29 cellular contexts compared by ENCODE assay signal in genomic region chr11:126815111-126815510, GRCh38.
DNase-seq lines count a peak whose midpoint lies in the region; TF ChIP-seq lines count a peak whose summit lies in the region.
"Had no signal": no experiment of that assay in that cellular context is flagged by ENCODE, and none has a peak within 500 bp of the region (broad histone marks: within the 10 kb centered on the region; RNA-seq: fewer than 3 reads in every experiment).

No MANE protein-coding gene starts in this region.

- H3K27ac ChIP-seq in suprapubic skin (no peak overlapping the region), esophagus muscularis mucosa (replicated peaks in 1 of 4) (no peak overlapping the region)
- H3K27ac ChIP-seq: breast epithelium, dorsolateral prefrontal cortex, esophagus squamous epithelium, left lung, right lobe of liver, tibial nerve had no signal

- peaks cover 14% of the 10 kb centered on the region; the same call in 1 of the 2 replicates for H3K36me3 Mint-ChIP-seq in HFFc6 (ENCODE audit: low read depth)
- H3K36me3 Mint-ChIP-seq: CD8-positive, alpha-beta memory T cell had no signal

- no peaks in the 10 kb centered on the region for H3K27me3 Mint-ChIP-seq in HFFc6 (ENCODE audit: insufficient read depth)
- H3K27me3 Mint-ChIP-seq: activated CD4-positive, alpha-beta memory T cell treated with anti-CD3 and anti-CD28 coated beads, Interleukin-2, amount 10 ng/mL, durations not matched to agents 7 days and 5 days had no signal

- H3K9me3 ChIP-seq in adipocyte (ENCODE audit: control insufficient read depth, low read length) (no peaks in the 10 kb centered on the region), suprapubic skin (no peaks in the 10 kb centered on the region), esophagus muscularis mucosa (no peaks in the 10 kb centered on the region)
- H3K9me3 ChIP-seq: breast epithelium, esophagus squamous epithelium, left lung, right lobe of liver, tibial nerve had no signal

- whole genome bisulfite sequencing in suprapubic skin = 70% methylated on average over 4 of the region's 4 CpGs
- 72% methylated on average over 4 of the region's 4 CpGs for WGBS in esophagus muscularis mucosa

- TF ChIP-seq POLR2A in suprapubic skin (IDR thresholded peaks at IDR 0.05) (no peak), esophagus muscularis mucosa (IDR thresholded peaks at IDR 0.05; ENCODE audit: low read depth) (no peak)

- peak overlapping the region; percentile 44; the same call in 1 of the 2 replicates for H3K4me3 Mint-ChIP-seq in HFFc6
- H3K4me3 Mint-ChIP-seq: activated CD4-positive, alpha-beta memory T cell treated with anti-CD3 and anti-CD28 coated beads, Interleukin-2, amount 10 ng/mL, durations not matched to agents 7 days and 5 days; CD8-positive, alpha-beta memory T cell had no signal

- peaks cover 50% of the 10 kb centered on the region for H3K4me1 Mint-ChIP-seq in HFFc6 (ENCODE audit: low read depth)
- H3K4me1 Mint-ChIP-seq: CD8-positive, alpha-beta memory T cell had no signal

- DNase-seq in AG10803 (ENCODE audit: low read depth) (peak; percentile 58), HFFc6 (peak; percentile 57), adipocyte (ENCODE audit: low read depth) (peak; percentile 38), iris pigment epithelial cell (ENCODE audit: low read depth) (peak; percentile 3), NCI-H1092 (lab: John Stamatoyannopoulos, UW) (no peak), suprapubic skin (ENCODE audit: low spot score in 2 of 2) (no peak), esophagus muscularis mucosa (ENCODE audit: extremely low spot score) (no peak), OCI-M2 (lab: John Stamatoyannopoulos, UW; ENCODE audit: unreplicated experiment) (no peak)
- DNase-seq: activated CD4-positive, alpha-beta memory T cell treated with anti-CD3 and anti-CD28 coated beads, Interleukin-2, amount 10 ng/mL, durations not matched to agents 7 days and 5 days; activated CD8-positive, alpha-beta memory T cell treated with anti-CD3 and anti-CD28 coated beads, Interleukin-2, amount 50 U/mL, for 4 hours; activated naive CD4-positive, alpha-beta T cell treated with anti-CD3 and anti-CD28 coated beads, Interleukin-2, amount 50 U/mL, for 16 hours; amniotic stem cell; CD8-positive, alpha-beta memory T cell; dorsolateral prefrontal cortex; esophagus squamous epithelium; hypothalamus; left lung; mesenchymal stem cell; NCI-H1048; NCI-H1694; NCI-H446 treated with DMSO at 0.1 percent for 48 hours; NCI-H82; right lobe of liver; stimulated activated CD4-positive, alpha-beta T cell treated with anti-CD3 and anti-CD28 coated beads, Interleukin-12 subunit alpha, Interleukin-12 subunit beta, amount 100 ng/mL, for 4 hours; stimulated activated CD4-positive, alpha-beta T cell treated with anti-CD3 and anti-CD28 coated beads, Interleukin-4, amount 100 ng/mL, for 1 hour; T-helper 2 cell had no signal

- TF ChIP-seq EP300 in suprapubic skin (IDR thresholded peaks at IDR 0.05) (no peak), esophagus muscularis mucosa (IDR thresholded peaks at IDR 0.05) (no peak)

- peak overlapping the region; percentile 77 for H3K27ac Mint-ChIP-seq in HFFc6
- H3K27ac Mint-ChIP-seq: activated CD4-positive, alpha-beta memory T cell treated with anti-CD3 and anti-CD28 coated beads, Interleukin-2, amount 10 ng/mL, durations not matched to agents 7 days and 5 days; activated T-helper 2 cell treated with anti-CD3 and anti-CD28 coated beads, Interferon-gamma antibody, Interleukin-2, Interleukin-4, amounts not matched to agents 10 μg/mL and 5 μg/mL and 100 μg/mL, durations not matched to agents 14 hours and 24 hours and 36 hours; CD8-positive, alpha-beta memory T cell had no signal

- H3K4me1 ChIP-seq in adipocyte (ENCODE audit: control insufficient read depth, insufficient read depth, low read length) = no peaks in the 10 kb centered on the region
- H3K4me1 ChIP-seq in suprapubic skin = no peaks in the 10 kb centered on the region
- H3K4me1 ChIP-seq in esophagus muscularis mucosa = no peaks in the 10 kb centered on the region
- H3K4me1 ChIP-seq: breast epithelium, esophagus squamous epithelium, left lung, right lobe of liver, tibial nerve had no signal

- H3K4me3 ChIP-seq in AG10803 (ENCODE audit: low read length) = no peak overlapping the region
- no peak overlapping the region for H3K4me3 ChIP-seq in adipocyte (ENCODE audit: low read length)
- no peak overlapping the region for H3K4me3 ChIP-seq in suprapubic skin
- no peak overlapping the region for H3K4me3 ChIP-seq in esophagus muscularis mucosa
- H3K4me3 ChIP-seq: breast epithelium, dorsolateral prefrontal cortex, esophagus squamous epithelium, left lung, right lobe of liver, tibial nerve had no signal

- H3K27me3 ChIP-seq in adipocyte (replicated peaks; ENCODE audit: control insufficient read depth, insufficient read depth, low read length) (no peaks in the 10 kb centered on the region), suprapubic skin (peaks cover 2% of the 10 kb centered on the region), esophagus muscularis mucosa (peaks cover 0 to 28% (median 0%) of the 10 kb centered on the region in 4 donors)
- H3K27me3 ChIP-seq: breast epithelium, dorsolateral prefrontal cortex, esophagus squamous epithelium, left lung, right lobe of liver, tibial nerve had no signal

- no peaks in the 10 kb centered on the region for H3K9me3 Mint-ChIP-seq in HFFc6
- H3K9me3 Mint-ChIP-seq: activated T-helper 2 cell treated with anti-CD3 and anti-CD28 coated beads, Interferon-gamma antibody, Interleukin-2, Interleukin-4, amounts not matched to agents 10 μg/mL and 5 μg/mL and 100 μg/mL, durations not matched to agents 14 hours and 24 hours and 36 hours had no signal

- TF ChIP-seq CTCF in AG10803 (conservative IDR thresholded peaks at IDR 0.05; ENCODE audit: low read length) = no peak
- no peak for TF ChIP-seq CTCF in HFFc6 (IDR thresholded peaks at IDR 0.05)
- TF ChIP-seq CTCF in suprapubic skin (IDR thresholded peaks at IDR 0.05) = no peak
- TF ChIP-seq CTCF in esophagus muscularis mucosa (IDR thresholded peaks at IDR 0.05) = no peak

- H3K36me3 ChIP-seq in adipocyte (ENCODE audit: control insufficient read depth, insufficient read depth, low read length, severe bottlenecking) (no peaks in the 10 kb centered on the region), suprapubic skin (no peaks in the 10 kb centered on the region), esophagus muscularis mucosa (no peaks in the 10 kb centered on the region)
- H3K36me3 ChIP-seq: breast epithelium, esophagus squamous epithelium, left lung, right lobe of liver, tibial nerve had no signal

- no peak overlapping the region for H3K9ac ChIP-seq in adipocyte (ENCODE audit: low read length)

- intact Hi-C loops in esophagus muscularis mucosa (cut with DNase I) = no loop called here

Comparison
In these comparisons a context has a peak if more than half of its experiments do, and no peak if none do; other contexts are left out.
1. DNase-seq: peak in AG10803 (single experiment), HFFc6 (single experiment), adipocyte (single experiment) and iris pigment epithelial cell (single experiment); none in NCI-H1092 (single experiment), suprapubic skin (0 of 2), esophagus muscularis mucosa (single experiment) and OCI-M2 (single experiment).